1 cellular context compared by ENCODE assay signal in the genomic region with DNA sequence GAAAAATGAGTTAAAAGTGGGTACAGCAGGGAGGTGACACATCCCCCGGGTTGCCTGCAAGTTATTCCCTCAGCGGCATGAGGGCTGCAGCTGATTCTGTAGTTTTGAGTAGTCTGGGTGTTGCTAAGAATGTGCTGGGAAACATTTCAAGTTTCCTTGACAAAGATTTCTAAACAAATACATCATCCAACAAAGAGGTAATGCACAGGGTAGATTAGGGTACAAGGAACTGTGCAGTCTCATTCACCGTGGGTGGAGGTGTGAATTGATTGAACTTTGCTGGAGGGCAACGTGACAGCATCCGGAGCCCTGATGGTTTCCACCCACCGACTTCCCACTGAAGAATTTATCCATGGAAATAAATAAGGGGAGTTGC.
TF ChIP-seq lines count a peak whose summit lies in the region.

No MANE protein-coding gene starts in this region.

TF ChIP-seq in IMR-90, 13 proteins besides CTCF, POLR2A, EP300 and RAD21:
- no peak for TF ChIP-seq SMC3 (IDR thresholded peaks at IDR 0.05; ENCODE audit: low read depth, low read length)
- 0 out of 2 replicates have a peak, but pooled peaks have one; percentile 24 for TF ChIP-seq MAFK (IDR thresholded peaks at IDR 0.05; ENCODE audit: low read depth, low read length)
- no peak for TF ChIP-seq CHD1 (IDR thresholded peaks at IDR 0.05; ENCODE audit: low read depth, low read length)
- TF ChIP-seq MXI1 (IDR thresholded peaks at IDR 0.05; ENCODE audit: borderline replicate concordance, low read depth, low read length), result no peak
- TF ChIP-seq, protein P1, sequence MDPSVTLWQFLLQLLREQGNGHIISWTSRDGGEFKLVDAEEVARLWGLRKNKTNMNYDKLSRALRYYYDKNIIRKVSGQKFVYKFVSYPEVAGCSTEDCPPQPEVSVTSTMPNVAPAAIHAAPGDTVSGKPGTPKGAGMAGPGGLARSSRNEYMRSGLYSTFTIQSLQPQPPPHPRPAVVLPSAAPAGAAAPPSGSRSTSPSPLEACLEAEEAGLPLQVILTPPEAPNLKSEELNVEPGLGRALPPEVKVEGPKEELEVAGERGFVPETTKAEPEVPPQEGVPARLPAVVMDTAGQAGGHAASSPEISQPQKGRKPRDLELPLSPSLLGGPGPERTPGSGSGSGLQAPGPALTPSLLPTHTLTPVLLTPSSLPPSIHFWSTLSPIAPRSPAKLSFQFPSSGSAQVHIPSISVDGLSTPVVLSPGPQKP (IDR thresholded peaks at IDR 0.05; ENCODE audit: borderline replicate concordance, low read depth, low read length), result no peak
- peak; percentile 79 for TF ChIP-seq NFE2L2 (IDR thresholded peaks at IDR 0.05; ENCODE audit: low read depth, low read length)
- no peak for TF ChIP-seq RFX5 (IDR thresholded peaks at IDR 0.05; ENCODE audit: low read depth, low read length)
- TF ChIP-seq, protein P2, sequence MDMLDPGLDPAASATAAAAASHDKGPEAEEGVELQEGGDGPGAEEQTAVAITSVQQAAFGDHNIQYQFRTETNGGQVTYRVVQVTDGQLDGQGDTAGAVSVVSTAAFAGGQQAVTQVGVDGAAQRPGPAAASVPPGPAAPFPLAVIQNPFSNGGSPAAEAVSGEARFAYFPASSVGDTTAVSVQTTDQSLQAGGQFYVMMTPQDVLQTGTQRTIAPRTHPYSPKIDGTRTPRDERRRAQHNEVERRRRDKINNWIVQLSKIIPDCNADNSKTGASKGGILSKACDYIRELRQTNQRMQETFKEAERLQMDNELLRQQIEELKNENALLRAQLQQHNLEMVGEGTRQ (IDR thresholded peaks at IDR 0.05; ENCODE audit: low read depth, low read length), result 0 out of 2 replicates have a peak, but pooled peaks have one; percentile 4
- TF ChIP-seq FOS (IDR thresholded peaks at IDR 0.05; ENCODE audit: low read depth, low read length), result peak; percentile 7; the same call in 1 of the 2 replicates
- peak; percentile 78; the same call in 1 of the 2 replicates for TF ChIP-seq BHLHE40 (IDR thresholded peaks at IDR 0.05; ENCODE audit: low read depth, low read length)
- peak; percentile 1; the same call in 1 of the 2 replicates for TF ChIP-seq CEBPB (IDR thresholded peaks at IDR 0.05; ENCODE audit: low read depth, low read length)
- TF ChIP-seq MAZ (IDR thresholded peaks at IDR 0.05; ENCODE audit: borderline replicate concordance, low read depth, low read length), result no peak
- TF ChIP-seq RCOR1 (IDR thresholded peaks at IDR 0.05; ENCODE audit: insufficient replicate concordance, low read length), result no peak
